8 cellular contexts compared by ENCODE assay signal in genomic region chr19:6516018-6516658, GRCh38. TPM values are rescaled to one million over a fixed set of nuclear protein-coding genes. Genes with fewer than 3 reads are reported as not detected.
DNase-seq lines count a peak whose midpoint lies in the region; ATAC-seq, FAIRE-seq and TF ChIP-seq lines count a peak whose summit lies in the region.

No MANE protein-coding gene starts in this region.

- peaks cover 33% of the 10 kb centered on the region for H3K4me1 Mint-ChIP-seq in CD4-positive, alpha-beta T cell (ENCODE audit: low read depth)
- H3K4me1 Mint-ChIP-seq in astrocyte (ENCODE audit: low read depth, unreplicated experiment): peaks cover 3% of the 10 kb centered on the region

- no peaks in the 10 kb centered on the region for H3K36me3 ChIP-seq in astrocyte (ENCODE audit: insufficient read depth, low read length)
- H3K36me3 ChIP-seq in right atrium auricular region: no peaks in the 10 kb centered on the region
- H3K36me3 ChIP-seq in prostate gland: no peaks in the 10 kb centered on the region
- H3K36me3 ChIP-seq in vagina: no peaks in the 10 kb centered on the region

- no peaks in the 10 kb centered on the region for H3K9me3 ChIP-seq in CD4-positive, alpha-beta T cell (ENCODE audit: control insufficient read depth, low read length)
- H3K9me3 ChIP-seq in astrocyte (ENCODE audit: insufficient read depth, low read depth, low read length): no peaks in the 10 kb centered on the region
- no peaks in the 10 kb centered on the region for H3K9me3 ChIP-seq in right atrium auricular region
- no peaks in the 10 kb centered on the region for H3K9me3 ChIP-seq in prostate gland
- H3K9me3 ChIP-seq in vagina: no peaks in the 10 kb centered on the region

- POLR2A ChIA-PET in CD4-positive, alpha-beta T cell (lab: Charles Lee): interaction anchor here (0.7 to 2.0 kb wide), 6 partner anchors 15 to 412 kb away, joined by 3 to 11 read pairs (median 6); partner anchors contain the start of genes DENND1C, GPR108 and TNFSF9

- intact Hi-C loops in CD4-positive, alpha-beta T cell (cut with DNase I, micrococcal nuclease): loop anchor here (1.0 to 5.0 kb wide), 6 partner anchors 12 to 347 kb away; partner anchors contain the start of genes TRIP10 (in 2 of the 2) and GPR108 (in 1 of the 2)
- intact Hi-C loops in prostate gland (cut with DNase I) (loop anchor here (2.0 to 5.0 kb wide), 2 partner anchors 116 to 347 kb away; no protein-coding TSS in a partner anchor), vagina (cut with DNase I) (loop anchor here (2.0 kb wide), 1 partner anchor 113 kb away; no protein-coding TSS in a partner anchor)

- no peaks in the 10 kb centered on the region for H4K20me1 ChIP-seq in astrocyte (ENCODE audit: insufficient read depth, low read length)

- CTCF ChIA-PET in CD4-positive, alpha-beta T cell (lab: Charles Lee): interaction anchor here (1.0 to 2.2 kb wide), 13 partner anchors 15 to 351 kb away, joined by 4 to 22 read pairs (median 6); partner anchors contain the start of genes DENND1C, GPR108 and TNFSF9

- FAIRE-seq in astrocyte (lab: Jason Lieb, UNC): no peak

- peak overlapping the region; percentile 15 for H3K27ac Mint-ChIP-seq in CD4-positive, alpha-beta T cell
- peak overlapping the region; percentile 76 for H3K27ac Mint-ChIP-seq in astrocyte (ENCODE audit: unreplicated experiment)

- H3K27ac ChIP-seq in CD4-positive, alpha-beta T cell (ENCODE audit: low read depth, low read length): no peak overlapping the region
- H3K27ac ChIP-seq in astrocyte (ENCODE audit: low read depth, low read length): peak overlapping the region; percentile 17
- H3K27ac ChIP-seq in right atrium auricular region: peak overlapping the region; percentile 52 to 73
- H3K27ac ChIP-seq in prostate gland: peak overlapping the region; percentile 79 to 82
- peak overlapping the region; percentile 72 for H3K27ac ChIP-seq in vagina

- H3K4me3 ChIP-seq in Jurkat, Clone E6-1 (ENCODE audit: low read length): peak overlapping the region; percentile 82
- H3K4me3 ChIP-seq in astrocyte (ENCODE audit: insufficient read depth, low read depth, low read length) (peak overlapping the region; percentile 60), right atrium auricular region (peak overlapping the region; percentile 43 to 66), prostate gland (peak overlapping the region; percentile 42 to 56), vagina (peak overlapping the region; percentile 68 to 77)

- ATAC-seq in CD4-positive, alpha-beta T cell (ENCODE audit: poor library complexity): peak; percentile 52
- peak; percentile 39 for ATAC-seq in GM19455 (IDR thresholded peaks at IDR 0.05; ENCODE audit: unreplicated experiment)

- H3K27me3 Mint-ChIP-seq in CD4-positive, alpha-beta T cell: no peaks in the 10 kb centered on the region
- H3K27me3 Mint-ChIP-seq in astrocyte (ENCODE audit: low read depth, unreplicated experiment): peaks cover 9% of the 10 kb centered on the region

- TF ChIP-seq CTCF in CD4-positive, alpha-beta T cell (IDR thresholded peaks at IDR 0.05): no peak
- TF ChIP-seq CTCF in astrocyte (IDR thresholded peaks at IDR 0.05; ENCODE audit: insufficient read depth, low read depth, low read length) (no peak), right atrium auricular region (IDR thresholded peaks at IDR 0.05) (no peak), prostate gland (IDR thresholded peaks at IDR 0.05) (no peak), vagina (IDR thresholded peaks at IDR 0.05) (no peak)

- H3K36me3 Mint-ChIP-seq in CD4-positive, alpha-beta T cell (ENCODE audit: low read depth): no peaks in the 10 kb centered on the region
- no peaks in the 10 kb centered on the region for H3K36me3 Mint-ChIP-seq in astrocyte (ENCODE audit: low read depth, unreplicated experiment)

- H3K4me1 ChIP-seq in astrocyte (ENCODE audit: insufficient read depth, low read length): peaks cover 7% of the 10 kb centered on the region
- H3K4me1 ChIP-seq in right atrium auricular region: peaks cover 0 to 14% of the 10 kb centered on the region in 2 donors
- no peaks in the 10 kb centered on the region for H3K4me1 ChIP-seq in prostate gland (replicated peaks)
- H3K4me1 ChIP-seq in vagina: no peaks in the 10 kb centered on the region

- peak; percentile 47 for TF ChIP-seq POLR2A in prostate gland (IDR thresholded peaks at IDR 0.05)
- no peak for TF ChIP-seq POLR2A in vagina (IDR thresholded peaks at IDR 0.05)

- peak overlapping the region; percentile 94 for H3K4me3 Mint-ChIP-seq in CD4-positive, alpha-beta T cell
- peak overlapping the region; percentile 91 for H3K4me3 Mint-ChIP-seq in astrocyte (ENCODE audit: unreplicated experiment)

- peak overlapping the region; percentile 93 for H3K4me2 ChIP-seq in astrocyte (ENCODE audit: low read length)

- H3K9ac ChIP-seq in astrocyte (ENCODE audit: low read length): peak overlapping the region; percentile 81

- H3K79me2 ChIP-seq in astrocyte (ENCODE audit: insufficient read depth, low read length): no peaks in the 10 kb centered on the region

- DNase-seq in CD4-positive, alpha-beta T cell: peak in 9 of 10 experiments; percentile 12 to 63 (median 38)
- DNase-seq in Jurkat, Clone E6-1 (ENCODE audit: low read depth, low spot score): peak; percentile 91
- DNase-seq in T follicular helper cell (ENCODE audit: low read depth): peak; percentile 39
- peak; percentile 88 for DNase-seq in astrocyte (ENCODE audit: low read depth)
- DNase-seq in right atrium auricular region (ENCODE audit: low spot score): peak; percentile 89
- peak; percentile 90 for DNase-seq in prostate gland (ENCODE audit: low spot score)
- DNase-seq in vagina (ENCODE audit: extremely low spot score in 2 of 2): no peak

- H3K27me3 ChIP-seq in CD4-positive, alpha-beta T cell (ENCODE audit: control insufficient read depth, insufficient read depth, low read length): no peaks in the 10 kb centered on the region
- no peaks in the 10 kb centered on the region for H3K27me3 ChIP-seq in astrocyte (ENCODE audit: insufficient read depth, low read length)
- no peaks in the 10 kb centered on the region for H3K27me3 ChIP-seq in right atrium auricular region
- no peaks in the 10 kb centered on the region for H3K27me3 ChIP-seq in prostate gland (replicated peaks; ENCODE audit: insufficient read depth)
- H3K27me3 ChIP-seq in vagina: no peaks in the 10 kb centered on the region

- no peaks in the 10 kb centered on the region for H3K9me3 Mint-ChIP-seq in CD4-positive, alpha-beta T cell
- no peaks in the 10 kb centered on the region for H3K9me3 Mint-ChIP-seq in astrocyte (ENCODE audit: unreplicated experiment)

- peak overlapping the region; percentile 96 for H2AFZ ChIP-seq in astrocyte (ENCODE audit: low read depth, low read length)

- WGBS in prostate gland: 2% methylated on average over 25 of the region's 26 CpGs

RNA-seq across cellular contexts. Expression of gene TUBB4A, which starts 14.0 kb away (rescaled TPM):
- under 1 TPM; 0.53 to 0.88 TPM for total RNA-seq in CD4-positive, alpha-beta T cell
- 49.6 TPM for polyA plus RNA-seq in Jurkat, Clone E6-1 (2012; ENCODE audit: insufficient read depth, insufficient read length)
- total RNA-seq in astrocyte (0.75 and 1.7 TPM in 2 replicates), right atrium auricular region (1 to 10 TPM in 1 of 2 donors, under 1 TPM in 1; 0.83 to 2.3 TPM), prostate gland (100 to 1,000 TPM in 1 of 2 donors, under 1 TPM in 1; 0.23 to 100 TPM), vagina (5.6 TPM)

RNA-seq across cellular contexts. Expression of gene TNFSF9, which starts 14.7 kb away (rescaled TPM):
- total RNA-seq in CD4-positive, alpha-beta T cell: 1 to 10 TPM; 1.5 to 1.8 TPM
- 6.3 TPM for polyA plus RNA-seq in Jurkat, Clone E6-1 (2012; ENCODE audit: insufficient read depth, insufficient read length)
- total RNA-seq in astrocyte (2.3 and 2.4 TPM in 2 replicates), right atrium auricular region (under 1 TPM in 1 of 2 donors, not detected in 1; 0.43 TPM), prostate gland (1 to 10 TPM in 1 of 2 donors, not detected in 1; 4.5 TPM), vagina (7.9 TPM)

RNA-seq across cellular contexts. Expression of gene DENND1C, which starts 34.6 kb away (rescaled TPM):
- 100 to 1,000 TPM; 111 to 118 TPM for total RNA-seq in CD4-positive, alpha-beta T cell
- polyA plus RNA-seq in Jurkat, Clone E6-1 (2012; ENCODE audit: insufficient read depth, insufficient read length): 36.7 TPM
- total RNA-seq in astrocyte (0.19 TPM in 1 of 2 replicates, not detected in the other), right atrium auricular region (under 1 TPM; 0.30 to 0.75 TPM), prostate gland (1 to 10 TPM in 1 of 2 donors, under 1 TPM in 1; 0.91 to 1.4 TPM), vagina (2.9 TPM)

RNA-seq across cellular contexts. Expression of gene CRB3, which starts 52.1 kb away (rescaled TPM):
- 1 to 10 TPM; 7.9 to 9.4 TPM for total RNA-seq in CD4-positive, alpha-beta T cell
- polyA plus RNA-seq in Jurkat, Clone E6-1 (2012; ENCODE audit: insufficient read depth, insufficient read length): not detected
- 1.2 and 1.6 TPM in 2 replicates for total RNA-seq in astrocyte
- 1 to 10 TPM in 1 of 2 donors, under 1 TPM in 1; 0.33 to 2.5 TPM for total RNA-seq in right atrium auricular region
- total RNA-seq in prostate gland: 10 to 100 TPM; 23.1 to 39.3 TPM
- 4.9 TPM for total RNA-seq in vagina

RNA-seq across cellular contexts. Expression of gene SLC25A23, which starts 56.5 kb away (rescaled TPM):
- 10 to 100 TPM; 10.5 to 10.8 TPM for total RNA-seq in CD4-positive, alpha-beta T cell
- polyA plus RNA-seq in Jurkat, Clone E6-1 (2012; ENCODE audit: insufficient read depth, insufficient read length): 30.4 TPM
- total RNA-seq in astrocyte (37.5 and 41.8 TPM in 2 replicates), right atrium auricular region (100 to 1,000 TPM in 1 of 2 donors, 10 to 100 TPM in 1; 88.7 to 103 TPM), prostate gland (10 to 100 TPM; 66.2 to 91.3 TPM), vagina (27.5 TPM)

Comparison
In these comparisons a context has a peak if more than half of its experiments do, and no peak if none do; other contexts are left out.
1. DNase-seq: peak in CD4-positive, alpha-beta T cell (9 of 10), Jurkat, Clone E6-1 (single experiment), T follicular helper cell (single experiment), astrocyte (single experiment), right atrium auricular region (single experiment) and prostate gland (single experiment); none in vagina (0 of 2).
2. RNA of gene DENND1C, which starts 34.6 kb away (total RNA-seq): 111 to 118 TPM in CD4-positive, alpha-beta T cell; 2.9 TPM in vagina (single experiment), 0.91 to 1.4 TPM in prostate gland, 0.30 to 0.75 TPM in right atrium auricular region and 0.19 TPM in astrocyte; every median in the first group is over 10 times any median in the second.
3. Peak in every context shown above with its lines, with median percentiles within 50 percentile points of each other: H3K4me3 ChIP-seq.